Comparison of ENCODE assay signal across 23 cellular contexts in genomic region chr16:23368469-23368868, GRCh38.
A peak's percentile ranks its signal among the peaks of the same experiment; 100 is the strongest.
DNase-seq lines count a peak whose midpoint lies in the region; ATAC-seq and TF ChIP-seq lines count a peak whose summit lies in the region.
"Had no signal": no experiment of that assay in that cellular context is flagged by ENCODE, and none has a peak within 500 bp of the region (broad histone marks: within the 10 kb centered on the region; RNA-seq: fewer than 3 reads in every experiment).

No MANE protein-coding gene starts in this region.

- H3K27ac ChIP-seq in breast epithelium: no peak overlapping the region
- no peak overlapping the region for H3K27ac ChIP-seq in Panc1 (ENCODE audit: low read length)
- H3K27ac ChIP-seq in gastrocnemius medialis: no peak overlapping the region
- H3K27ac ChIP-seq: BLaER1 treated with 17β-estradiol and CSF1 and Interleukin-3, amounts not matched to agents 10 nM and 100 nM; coronary artery; suprapubic skin had no signal

- POLR2A ChIA-PET in MCF 10A (lab: Yijun Ruan, JAX) (interaction anchor here (0.7 to 1.5 kb wide), 5 partner anchors 22 to 205 kb away, joined by 3 to 6 read pairs (median 3); no protein-coding TSS in a partner anchor), Panc1 (lab: Charles Lee) (no interaction called here)

- no peaks in the 10 kb centered on the region for H3K36me3 Mint-ChIP-seq in MCF 10A (ENCODE audit: insufficient read depth, unreplicated experiment)
- H3K36me3 Mint-ChIP-seq: naive thymus-derived CD4-positive, alpha-beta T cell had no signal

- no peaks in the 10 kb centered on the region for H3K27me3 ChIP-seq in breast epithelium
- H3K27me3 ChIP-seq in Panc1 (ENCODE audit: control insufficient read depth, insufficient read depth, low read length): no peaks in the 10 kb centered on the region
- no peaks in the 10 kb centered on the region for H3K27me3 ChIP-seq in gastrocnemius medialis
- H3K27me3 ChIP-seq: BLaER1 treated with 17β-estradiol and CSF1 and Interleukin-3, amounts not matched to agents 10 nM and 100 nM; suprapubic skin had no signal

- H3K4me3 ChIP-seq in breast epithelium (no peak overlapping the region), Panc1 (ENCODE audit: low read depth in 2 of 2, low read length in 2 of 2) (no peak overlapping the region), gastrocnemius medialis (no peak overlapping the region)
- H3K4me3 ChIP-seq: BLaER1 treated with 17β-estradiol and CSF1 and Interleukin-3, amounts not matched to agents 10 nM and 100 nM; coronary artery; suprapubic skin had no signal

- no peaks in the 10 kb centered on the region for H3K9me3 Mint-ChIP-seq in MCF 10A (ENCODE audit: unreplicated experiment)
- H3K9me3 Mint-ChIP-seq: naive thymus-derived CD4-positive, alpha-beta T cell had no signal

- DNase-seq in MCF 10A (ENCODE audit: unreplicated experiment): peak; percentile 52
- no peak for DNase-seq in breast epithelium (ENCODE audit: low spot score in 2 of 2)
- peak; percentile 22 for DNase-seq in Panc1 (ENCODE audit: low read depth, low spot score)
- no peak for DNase-seq in activated naive CD4-positive, alpha-beta T cell (lab: John Stamatoyannopoulos, UW)
- DNase-seq in stimulated activated CD4-positive, alpha-beta T cell treated with anti-CD3 and anti-CD28 coated beads, Interleukin-4, amount 100 ng/mL, for 24 hours: no peak
- no peak for DNase-seq in gastrocnemius medialis
- DNase-seq: activated CD4-positive, alpha-beta T cell treated with anti-CD3 and anti-CD28 coated beads, Interleukin-2, amount 50 U/mL, for 1 hour; activated effector memory CD4-positive, alpha-beta T cell treated with anti-CD3 and anti-CD28 coated beads, Interleukin-2, amount 50 U/mL, for 16 hours; Calu3; islet precursor cell; mesenchymal stem cell; naive thymus-derived CD4-positive, alpha-beta T cell; NCI-H1417; NCI-H2107; NCI-H524 treated with DMSO at 0.1 percent for 48 hours; Right ventricle myocardium superior; stimulated activated CD4-positive, alpha-beta T cell treated with anti-CD3 and anti-CD28 coated beads, Interleukin-15, amount 100 ng/mL, for 24 hours had no signal

- H3K27me3 Mint-ChIP-seq in MCF 10A (ENCODE audit: insufficient read depth, unreplicated experiment): no peaks in the 10 kb centered on the region

- no peaks in the 10 kb centered on the region for H3K4me1 ChIP-seq in breast epithelium
- H3K4me1 ChIP-seq in Panc1 (ENCODE audit: control insufficient read depth, insufficient read depth, low read length): peaks cover 9% of the 10 kb centered on the region
- peaks cover 6 to 13% of the 10 kb centered on the region in 2 donors for H3K4me1 ChIP-seq in gastrocnemius medialis
- H3K4me1 ChIP-seq: suprapubic skin had no signal

- in situ Hi-C loops in Panc1 (cut with HindIII; ENCODE audit: low pct_unique_long_range_greater_than_20kb, low sequenced_read_pairs): no loop called here
- in situ Hi-C loops in gastrocnemius medialis (cut with MboI; ENCODE audit: low sequenced_read_pairs in 4 of 4): no loop called here

- CTCF ChIA-PET in MCF 10A (lab: Yijun Ruan, JAX): interaction anchor here (0.7 to 2.2 kb wide), 2 partner anchors 66 to 212 kb away, joined by 3 to 8 read pairs; no protein-coding TSS in a partner anchor
- CTCF ChIA-PET in Panc1 (lab: Charles Lee): no interaction called here

- H3K4me3 Mint-ChIP-seq in MCF 10A (ENCODE audit: unreplicated experiment): no peak overlapping the region
- H3K4me3 Mint-ChIP-seq: naive thymus-derived CD4-positive, alpha-beta T cell had no signal

- peak overlapping the region; percentile 67 for H3K27ac Mint-ChIP-seq in MCF 10A (ENCODE audit: low read depth, unreplicated experiment)
- H3K27ac Mint-ChIP-seq: naive thymus-derived CD4-positive, alpha-beta T cell had no signal

- intact Hi-C loops in MCF 10A (cut with micrococcal nuclease): no loop called here
- intact Hi-C loops in breast epithelium (cut with DNase I; ENCODE audit: low total_unique reads): no loop called here
- intact Hi-C loops in Panc1 (cut with micrococcal nuclease; ENCODE audit: unreplicated experiment): no loop called here
- intact Hi-C loops in gastrocnemius medialis (cut with DNase I; ENCODE audit: low total_unique reads): loop anchor here (5.0 kb wide), 1 partner anchor 34 kb away; no protein-coding TSS in a partner anchor

- TF ChIP-seq CTCF in MCF 10A (IDR thresholded peaks at IDR 0.05; ENCODE audit: unreplicated experiment) (no peak), breast epithelium (IDR thresholded peaks at IDR 0.05) (no peak), Panc1 (IDR thresholded peaks at IDR 0.05) (no peak), gastrocnemius medialis (IDR thresholded peaks at IDR 0.05 in 4 of 5, conservative IDR thresholded peaks at IDR 0.05 in 1 of 5) (no peak)

- no peaks in the 10 kb centered on the region for H3K36me3 ChIP-seq in breast epithelium
- H3K36me3 ChIP-seq in Panc1 (ENCODE audit: control insufficient read depth, insufficient read depth, low read length): no peaks in the 10 kb centered on the region
- H3K36me3 ChIP-seq in gastrocnemius medialis: no peaks in the 10 kb centered on the region
- H3K36me3 ChIP-seq: BLaER1 treated with 17β-estradiol and CSF1 and Interleukin-3, amounts not matched to agents 10 nM and 100 nM; suprapubic skin had no signal

- H3K9me3 ChIP-seq in breast epithelium: no peaks in the 10 kb centered on the region
- H3K9me3 ChIP-seq in Panc1 (ENCODE audit: control insufficient read depth, insufficient read depth, low read depth, low read length): no peaks in the 10 kb centered on the region
- H3K9me3 ChIP-seq in gastrocnemius medialis: no peaks in the 10 kb centered on the region
- H3K9me3 ChIP-seq: BLaER1 treated with 17β-estradiol and CSF1 and Interleukin-3, amounts not matched to agents 10 nM and 100 nM; suprapubic skin had no signal

- TF ChIP-seq POLR2A in breast epithelium (IDR thresholded peaks at IDR 0.05) (no peak), gastrocnemius medialis (IDR thresholded peaks at IDR 0.05) (no peak)

- ATAC-seq in Panc1 (peak; percentile 80), esophagus mucosa (peak; percentile 79), GM21723 (IDR thresholded peaks at IDR 0.05; ENCODE audit: unreplicated experiment) (no peak), gastrocnemius medialis (no peak)
- ATAC-seq: naive thymus-derived CD4-positive, alpha-beta T cell; sciatic nerve had no signal

- peaks cover 31% of the 10 kb centered on the region for H3K4me1 Mint-ChIP-seq in MCF 10A (ENCODE audit: insufficient read depth, unreplicated experiment)

- BruUV-seq in MCF 10A (replicated peaks; lab: Mats Ljungman, UMichigan) (no TSS peak), Panc1 (replicated peaks; lab: Mats Ljungman, UMichigan) (no TSS peak)

Comparison
In these comparisons a context has a peak if more than half of its experiments do, and no peak if none do; other contexts are left out.
1. DNase-seq: peak in MCF 10A (single experiment) and Panc1 (single experiment); none in breast epithelium (0 of 2), activated naive CD4-positive, alpha-beta T cell (0 of 4), stimulated activated CD4-positive, alpha-beta T cell treated with anti-CD3 and anti-CD28 coated beads, Interleukin-4, amount 100 ng/mL, for 24 hours (single experiment) and gastrocnemius medialis (0 of 2).
2. ATAC-seq: peak in Panc1 (single experiment) and esophagus mucosa (single experiment); none in GM21723 (single experiment) and gastrocnemius medialis (0 of 2).